Comparison of ENCODE assay signal across 17 cellular contexts in genomic region chr10:74949434-74949833, GRCh38.
DNase-seq lines count a peak whose midpoint lies in the region; ATAC-seq, FAIRE-seq and TF ChIP-seq lines count a peak whose summit lies in the region.
"Had no signal": no experiment of that assay in that cellular context is flagged by ENCODE, and none has a peak within 500 bp of the region (broad histone marks: within the 10 kb centered on the region; RNA-seq: fewer than 3 reads in every experiment).

No MANE protein-coding gene starts in this region.

- H3K4me3 ChIP-seq in astrocyte (ENCODE audit: insufficient read depth, low read depth, low read length): no peak overlapping the region

- H3K36me3 Mint-ChIP-seq in activated T-cell treated with anti-CD3 and anti-CD28 coated beads, Interleukin-2, amount 50 U/mL, for 4 hours (ENCODE audit: insufficient read depth): peaks cover 2% of the 10 kb centered on the region
- H3K36me3 Mint-ChIP-seq in astrocyte (ENCODE audit: low read depth, unreplicated experiment): peaks cover 1% of the 10 kb centered on the region

- no peak overlapping the region for H3K27ac Mint-ChIP-seq in astrocyte (ENCODE audit: unreplicated experiment)
- H3K27ac Mint-ChIP-seq: nephron progenitor cell had no signal

- ATAC-seq in activated T-cell treated with anti-CD3 and anti-CD28 coated beads, Interleukin-2, amount 50 U/mL, for 4 hours: peak; percentile 30 to 71
- ATAC-seq in HG02759 (IDR thresholded peaks at IDR 0.05; ENCODE audit: unreplicated experiment): no peak
- ATAC-seq: HCT116 had no signal

- H3K9me3 Mint-ChIP-seq in activated T-cell treated with anti-CD3 and anti-CD28 coated beads, Interleukin-2, amount 50 U/mL, for 4 hours: no peaks in the 10 kb centered on the region
- H3K9me3 Mint-ChIP-seq in astrocyte (ENCODE audit: unreplicated experiment): no peaks in the 10 kb centered on the region
- H3K9me3 Mint-ChIP-seq: nephron progenitor cell had no signal

- no peak for TF ChIP-seq CTCF in astrocyte (IDR thresholded peaks at IDR 0.05; ENCODE audit: insufficient read depth, low read depth, low read length)

- DNase-seq in activated T-cell treated with anti-CD3 and anti-CD28 coated beads, Interleukin-2, amount 50 U/mL, for 4 hours: no peak
- no peak for DNase-seq in activated T-cell treated with anti-CD3 and anti-CD28 coated beads for 4 hours
- peak; percentile 36 for DNase-seq in astrocyte (ENCODE audit: low read depth)
- peak; percentile 49 for DNase-seq in iris pigment epithelial cell (ENCODE audit: low read depth)
- DNase-seq in stromal cell of bone marrow (ENCODE audit: low read depth): peak; percentile 21
- no peak for DNase-seq in NCI-H524 (lab: John Stamatoyannopoulos, UW)
- DNase-seq in iPS-NIHi7 (ENCODE audit: extremely low spot score): no peak
- DNase-seq: activated CD4-positive, alpha-beta T cell treated with anti-CD3 and anti-CD28 coated beads for 4 hours; effector CD4-positive, alpha-beta T cell; head of caudate nucleus; left cardiac atrium; NCI-H187 treated with DMSO at 0.1 percent for 48 hours; NCI-H526 treated with DMSO at 0.1 percent for 48 hours; nephron progenitor cell; stimulated activated naive CD4-positive, alpha-beta T cell had no signal

- peaks cover 36% of the 10 kb centered on the region for H3K4me1 Mint-ChIP-seq in activated T-cell treated with anti-CD3 and anti-CD28 coated beads, Interleukin-2, amount 50 U/mL, for 4 hours (ENCODE audit: low read depth)
- H3K4me1 Mint-ChIP-seq in astrocyte (ENCODE audit: low read depth, unreplicated experiment): peaks cover 7% of the 10 kb centered on the region

- peaks cover 10% of the 10 kb centered on the region for H3K79me2 ChIP-seq in astrocyte (ENCODE audit: insufficient read depth, low read length)

- peak overlapping the region; percentile 65 for H3K4me2 ChIP-seq in astrocyte (ENCODE audit: low read length)

- FAIRE-seq in astrocyte (lab: Jason Lieb, UNC): no peak

- H3K27me3 Mint-ChIP-seq in activated T-cell treated with anti-CD3 and anti-CD28 coated beads, Interleukin-2, amount 50 U/mL, for 4 hours (ENCODE audit: low read depth): no peaks in the 10 kb centered on the region
- H3K27me3 Mint-ChIP-seq in astrocyte (ENCODE audit: low read depth, unreplicated experiment): no peaks in the 10 kb centered on the region

- H3K27ac ChIP-seq in astrocyte (ENCODE audit: low read depth, low read length): no peak overlapping the region

- no peak overlapping the region for H3K4me3 Mint-ChIP-seq in activated T-cell treated with anti-CD3 and anti-CD28 coated beads, Interleukin-2, amount 50 U/mL, for 4 hours
- H3K4me3 Mint-ChIP-seq in astrocyte (ENCODE audit: unreplicated experiment): no peak overlapping the region
- H3K4me3 Mint-ChIP-seq: nephron progenitor cell had no signal

- H2AFZ ChIP-seq in astrocyte (ENCODE audit: low read depth, low read length): no peak overlapping the region

- peaks cover 21% of the 10 kb centered on the region for H4K20me1 ChIP-seq in astrocyte (ENCODE audit: insufficient read depth, low read length)

- no peaks in the 10 kb centered on the region for H3K27me3 ChIP-seq in astrocyte (ENCODE audit: insufficient read depth, low read length)

- no peak overlapping the region for H3K9ac ChIP-seq in astrocyte (ENCODE audit: low read length)

- H3K9me3 ChIP-seq in astrocyte (ENCODE audit: insufficient read depth, low read depth, low read length): no peaks in the 10 kb centered on the region

- peaks cover 16% of the 10 kb centered on the region for H3K4me1 ChIP-seq in astrocyte (ENCODE audit: insufficient read depth, low read length)

- no peaks in the 10 kb centered on the region for H3K36me3 ChIP-seq in astrocyte (ENCODE audit: insufficient read depth, low read length)

Comparison
In these comparisons a context has a peak if more than half of its experiments do, and no peak if none do; other contexts are left out.
1. DNase-seq: peak in astrocyte (single experiment), iris pigment epithelial cell (single experiment) and stromal cell of bone marrow (single experiment); none in activated T-cell treated with anti-CD3 and anti-CD28 coated beads, Interleukin-2, amount 50 U/mL, for 4 hours (single experiment), activated T-cell treated with anti-CD3 and anti-CD28 coated beads for 4 hours (single experiment), NCI-H524 (0 of 2) and iPS-NIHi7 (single experiment).